Comparison of ENCODE assay signal across 17 cellular contexts in genomic region chr17:31802502-31802901, GRCh38. TPM values are rescaled to one million over a fixed set of nuclear protein-coding genes. Genes with fewer than 3 reads are reported as not detected.
DNase-seq lines count a peak whose midpoint lies in the region; ATAC-seq and TF ChIP-seq lines count a peak whose summit lies in the region.
"Had no signal": no experiment of that assay in that cellular context is flagged by ENCODE, and none has a peak within 500 bp of the region (broad histone marks: within the 10 kb centered on the region; RNA-seq: fewer than 3 reads in every experiment).

No MANE protein-coding gene starts in this region.

- no peaks in the 10 kb centered on the region for H3K9me3 Mint-ChIP-seq in activated CD4-positive, alpha-beta T cell treated with anti-CD3 and anti-CD28 coated beads for 36 hours (ENCODE audit: low read depth)
- H3K9me3 Mint-ChIP-seq: activated CD4-positive, alpha-beta T cell treated with anti-CD3 and anti-CD28 coated beads, Interleukin-2, amount 10 ng/mL, durations not matched to agents 7 days and 5 days; activated T-helper 2 cell treated with anti-CD3 and anti-CD28 coated beads, Interferon-gamma antibody, Interleukin-2, Interleukin-4, amounts not matched to agents 10 μg/mL and 5 μg/mL and 100 μg/mL, durations not matched to agents 14 hours and 24 hours and 36 hours; nephron had no signal

- H3K4me1 Mint-ChIP-seq in activated CD4-positive, alpha-beta T cell treated with anti-CD3 and anti-CD28 coated beads for 36 hours = no peaks in the 10 kb centered on the region
- H3K4me1 Mint-ChIP-seq: activated CD4-positive, alpha-beta T cell treated with anti-CD3 and anti-CD28 coated beads, Interleukin-2, amount 10 ng/mL, durations not matched to agents 7 days and 5 days; nephron had no signal

- H3K79me2 ChIP-seq in OCI-LY7 (ENCODE audit: insufficient read depth, low read depth, low read length) = no peaks in the 10 kb centered on the region

- ATAC-seq in activated CD4-positive, alpha-beta T cell treated with anti-CD3 and anti-CD28 coated beads for 36 hours = no peak
- ATAC-seq in left cardiac atrium (peak; percentile 60 to 68), HG03108 (IDR thresholded peaks at IDR 0.05; ENCODE audit: unreplicated experiment) (no peak)

- 87 to 95% methylated on average over 2 of the region's 2 CpGs for WGBS in testis, 2 donors

- H3K36me3 ChIP-seq in OCI-LY7 (ENCODE audit: insufficient read depth, low read length) = no peaks in the 10 kb centered on the region
- H3K36me3 ChIP-seq in testis (ENCODE audit: low read depth, missing control alignments) = no peaks in the 10 kb centered on the region
- H3K36me3 ChIP-seq: transverse colon had no signal

- no peak for TF ChIP-seq POLR2A in testis (IDR thresholded peaks at IDR 0.05)

- intact Hi-C loops in activated CD4-positive, alpha-beta T cell treated with anti-CD3 and anti-CD28 coated beads for 36 hours (cut with DNase I, micrococcal nuclease) = no loop called here
- intact Hi-C loops in OCI-LY7 (cut with micrococcal nuclease; ENCODE audit: unreplicated experiment) = no loop called here
- intact Hi-C loops in left cardiac atrium (cut with DNase I) = no loop called here
- intact Hi-C loops in testis (cut with DNase I; ENCODE audit: low total_unique reads) = no loop called here

- peak; percentile 13 for DNase-seq in activated CD4-positive, alpha-beta T cell treated with anti-CD3 and anti-CD28 coated beads for 36 hours
- no peak for DNase-seq in activated CD4-positive, alpha-beta T cell treated with anti-CD3 and anti-CD28 coated beads, Interleukin-2, amount 50 U/mL, for 1 hour
- DNase-seq in OCI-LY7 (ENCODE audit: low spot score) = peak; percentile 18
- peak; percentile 29 for DNase-seq in left cardiac atrium
- peak; percentile 49 for DNase-seq in testis
- DNase-seq in T-helper 9 cell = no peak
- DNase-seq in SW480 (ENCODE audit: low spot score) = no peak
- DNase-seq: activated CD4-positive, alpha-beta T cell treated with anti-CD3 and anti-CD28 coated beads, Interleukin-2, amount 10 ng/mL, durations not matched to agents 7 days and 5 days; effector CD4-positive, alpha-beta T cell; foreskin melanocyte; kidney; transverse colon had no signal

- H3K4me3 ChIP-seq in OCI-LY7 (ENCODE audit: low read depth, low read length, poor library complexity, severe bottlenecking) (no peak overlapping the region), testis (no peak overlapping the region)
- H3K4me3 ChIP-seq: skin epidermis, transverse colon had no signal

- H3K4me2 ChIP-seq in OCI-LY7 (ENCODE audit: low read length) = no peak overlapping the region
- H3K4me2 ChIP-seq: KMS-11 had no signal

- H3K27me3 ChIP-seq in testis = no peaks in the 10 kb centered on the region
- H3K27me3 ChIP-seq: transverse colon had no signal

- POLR2A ChIA-PET in activated CD4-positive, alpha-beta T cell treated with anti-CD3 and anti-CD28 coated beads for 36 hours (lab: Charles Lee) = no interaction called here
- POLR2A ChIA-PET in OCI-LY7 (lab: Charles Lee) = no interaction called here

- no peaks in the 10 kb centered on the region for H4K20me1 ChIP-seq in OCI-LY7 (ENCODE audit: insufficient read depth, low read length)

- no peak overlapping the region for H3K27ac Mint-ChIP-seq in activated CD4-positive, alpha-beta T cell treated with anti-CD3 and anti-CD28 coated beads for 36 hours
- H3K27ac Mint-ChIP-seq: activated CD4-positive, alpha-beta T cell treated with anti-CD3 and anti-CD28 coated beads, Interleukin-2, amount 10 ng/mL, durations not matched to agents 7 days and 5 days; activated T-helper 2 cell treated with anti-CD3 and anti-CD28 coated beads, Interferon-gamma antibody, Interleukin-2, Interleukin-4, amounts not matched to agents 10 μg/mL and 5 μg/mL and 100 μg/mL, durations not matched to agents 14 hours and 24 hours and 36 hours; nephron had no signal

- H3K4me3 Mint-ChIP-seq in activated CD4-positive, alpha-beta T cell treated with anti-CD3 and anti-CD28 coated beads for 36 hours = no peak overlapping the region
- H3K4me3 Mint-ChIP-seq: activated CD4-positive, alpha-beta T cell treated with anti-CD3 and anti-CD28 coated beads, Interleukin-2, amount 10 ng/mL, durations not matched to agents 7 days and 5 days; nephron had no signal

- BruUV-seq in OCI-LY7 (replicated peaks; lab: Mats Ljungman, UMichigan) = no TSS peak

- H2AFZ ChIP-seq in OCI-LY7 (ENCODE audit: low read length) = peak overlapping the region; percentile 79

- no peaks in the 10 kb centered on the region for H3K27me3 Mint-ChIP-seq in activated CD4-positive, alpha-beta T cell treated with anti-CD3 and anti-CD28 coated beads for 36 hours

- no peaks in the 10 kb centered on the region for H3K9me2 ChIP-seq in OCI-LY7 (ENCODE audit: insufficient read depth, low read length)

- no peaks in the 10 kb centered on the region for H3K36me3 Mint-ChIP-seq in activated CD4-positive, alpha-beta T cell treated with anti-CD3 and anti-CD28 coated beads for 36 hours (ENCODE audit: low read depth)

- TF ChIP-seq CTCF in OCI-LY7 (conservative IDR thresholded peaks at IDR 0.05; ENCODE audit: low read length) = no peak
- no peak for TF ChIP-seq CTCF in testis (IDR thresholded peaks at IDR 0.05)

- CTCF ChIA-PET in activated CD4-positive, alpha-beta T cell treated with anti-CD3 and anti-CD28 coated beads for 36 hours (lab: Charles Lee) = interaction anchor here (0.7 kb wide), 1 partner anchor 139 kb away, joined by 3 read pairs; no protein-coding TSS in a partner anchor
- CTCF ChIA-PET in OCI-LY7 (lab: Charles Lee; ENCODE audit: unreplicated experiment) = interaction anchor here (0.6 kb wide), 1 partner anchor 14 kb away, joined by 3 read pairs; no protein-coding TSS in a partner anchor

- H3K27ac ChIP-seq in OCI-LY7 (ENCODE audit: low read depth, low read length, poor library complexity, severe bottlenecking) (no peak overlapping the region), testis (no peak overlapping the region)
- H3K27ac ChIP-seq: KMS-11, skin epidermis had no signal

- H3K9me3 ChIP-seq in OCI-LY7 (ENCODE audit: low read length) (no peaks in the 10 kb centered on the region), testis (no peaks in the 10 kb centered on the region)
- H3K9me3 ChIP-seq: transverse colon had no signal

- H3K4me1 ChIP-seq in OCI-LY7 (ENCODE audit: insufficient read depth, low read length, poor library complexity, severe bottlenecking) (no peaks in the 10 kb centered on the region), testis (no peaks in the 10 kb centered on the region)

RNA-seq across cellular contexts. Expression of gene COPRS, which starts 56.5 kb away (rescaled TPM):
- 10 to 100 TPM; 35.0 to 41.3 TPM for total RNA-seq in activated CD4-positive, alpha-beta T cell treated with anti-CD3 and anti-CD28 coated beads for 36 hours
- total RNA-seq in OCI-LY7 (2014; rRNA removed; shearing (Covaris generic)) = 50.7 and 64.3 TPM in 2 replicates
- total RNA-seq in OCI-LY7 (2022) (32.1 and 32.7 TPM in 2 replicates), left cardiac atrium (10 to 100 TPM; 51.7 to 55.3 TPM), testis (100 to 1,000 TPM; 138 to 142 TPM)
- 485 TPM for polyA plus RNA-seq in testis (ENCODE audit: insufficient read depth, low read depth, low replicate concordance)

Comparison
In these comparisons a context has a peak if more than half of its experiments do, and no peak if none do; other contexts are left out.
1. DNase-seq: peak in activated CD4-positive, alpha-beta T cell treated with anti-CD3 and anti-CD28 coated beads for 36 hours (single experiment), OCI-LY7 (single experiment), left cardiac atrium (single experiment) and testis (single experiment); none in activated CD4-positive, alpha-beta T cell treated with anti-CD3 and anti-CD28 coated beads, Interleukin-2, amount 50 U/mL, for 1 hour (single experiment), T-helper 9 cell (single experiment) and SW480 (single experiment).
2. ATAC-seq: peak in left cardiac atrium (2 of 2); none in activated CD4-positive, alpha-beta T cell treated with anti-CD3 and anti-CD28 coated beads for 36 hours (single experiment) and HG03108 (single experiment).